16 cellular contexts compared by ENCODE assay signal in the genomic region with DNA sequence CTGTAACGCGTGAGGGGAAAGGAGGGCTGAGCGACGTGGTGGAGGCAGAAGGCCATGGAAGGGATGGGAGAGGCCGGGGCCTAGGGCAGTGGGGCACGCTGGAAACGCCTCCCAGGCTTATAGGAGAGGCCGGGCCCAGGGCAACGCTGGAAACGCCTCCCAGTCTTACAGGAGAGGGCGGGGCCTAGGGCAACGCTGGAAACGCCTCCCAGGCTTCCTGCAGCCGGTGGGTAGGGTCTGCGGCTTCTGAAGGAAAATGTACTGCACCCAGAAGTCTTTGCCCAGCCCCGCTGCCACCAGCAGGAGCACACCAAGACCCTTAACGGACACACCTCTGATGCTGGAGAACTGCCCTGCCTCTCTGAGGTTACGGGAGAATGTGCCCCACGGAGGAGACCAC. TPM values are rescaled to one million over a fixed set of nuclear protein-coding genes. Genes with fewer than 3 reads are reported as not detected.
DNase-seq lines count a peak whose midpoint lies in the region; ATAC-seq and TF ChIP-seq lines count a peak whose summit lies in the region.
"Had no signal": no experiment of that assay in that cellular context is flagged by ENCODE, and none has a peak within 500 bp of the region (broad histone marks: within the 10 kb centered on the region; RNA-seq: fewer than 3 reads in every experiment).

No MANE protein-coding gene starts in this region.

- no peak overlapping the region for H3K4me3 ChIP-seq in KMS-11 (IDR thresholded peaks at IDR 0.05; ENCODE audit: insufficient read depth, low read depth, low read length)
- H3K4me3 ChIP-seq: uterus had no signal

- no peak overlapping the region for H3K27ac Mint-ChIP-seq in activated T-cell treated with anti-CD3 and anti-CD28 coated beads, Interleukin-2, amount 50 U/mL, for 24 hours
- H3K27ac Mint-ChIP-seq in dendritic cell treated with granulocyte-macrophage colony-stimulating factor and Interleukin-4, amounts not matched to agents 40 ng/mL and 50 ng/mL, for 4 days = peak overlapping the region; percentile 43
- H3K27ac Mint-ChIP-seq: activated B cell treated with CpG ODN at 0.5 μM for 24 hours had no signal

- H3K9ac ChIP-seq in KMS-11 = peak overlapping the region; percentile 85

- H3K27ac ChIP-seq in KMS-11 = peak overlapping the region; percentile 96

- no peaks in the 10 kb centered on the region for H3K36me3 ChIP-seq in KMS-11 (ENCODE audit: insufficient read depth)
- H3K36me3 ChIP-seq: uterus had no signal

- H2AFZ ChIP-seq in KMS-11 (ENCODE audit: low read depth) = peak overlapping the region; percentile 33

- peaks cover 9% of the 10 kb centered on the region for H3K36me3 Mint-ChIP-seq in activated T-cell treated with anti-CD3 and anti-CD28 coated beads, Interleukin-2, amount 50 U/mL, for 4 hours (ENCODE audit: insufficient read depth)
- peaks cover 67% of the 10 kb centered on the region for H3K36me3 Mint-ChIP-seq in activated T-cell treated with anti-CD3 and anti-CD28 coated beads, Interleukin-2, amount 50 U/mL, for 24 hours (ENCODE audit: low read depth)
- H3K36me3 Mint-ChIP-seq in dendritic cell treated with granulocyte-macrophage colony-stimulating factor and Interleukin-4, amounts not matched to agents 40 ng/mL and 50 ng/mL, for 4 days (ENCODE audit: low read depth) = peaks cover 97% of the 10 kb centered on the region
- H3K36me3 Mint-ChIP-seq: natural killer cell had no signal

- H3K4me2 ChIP-seq in KMS-11 = peak overlapping the region; percentile 100

- intact Hi-C loops in dendritic cell treated with granulocyte-macrophage colony-stimulating factor and Interleukin-4, amounts not matched to agents 40 ng/mL and 50 ng/mL, for 4 days (cut with micrococcal nuclease) = no loop called here
- intact Hi-C loops in posterior vena cava (cut with DNase I) = loop anchor here in 1 of 2 donors (5.0 kb wide), 1 partner anchor 70 kb away; no protein-coding TSS in a partner anchor

- H3K4me1 ChIP-seq in KMS-11 (ENCODE audit: low read depth, poor library complexity, severe bottlenecking) = peaks cover 23% of the 10 kb centered on the region
- H3K4me1 ChIP-seq: uterus had no signal

- no peaks in the 10 kb centered on the region for H3K9me3 Mint-ChIP-seq in activated T-cell treated with anti-CD3 and anti-CD28 coated beads, Interleukin-2, amount 50 U/mL, for 4 hours
- H3K9me3 Mint-ChIP-seq in activated T-cell treated with anti-CD3 and anti-CD28 coated beads, Interleukin-2, amount 50 U/mL, for 24 hours = no peaks in the 10 kb centered on the region
- H3K9me3 Mint-ChIP-seq in dendritic cell treated with granulocyte-macrophage colony-stimulating factor and Interleukin-4, amounts not matched to agents 40 ng/mL and 50 ng/mL, for 4 days = no peaks in the 10 kb centered on the region
- H3K9me3 Mint-ChIP-seq: activated B cell treated with CpG ODN at 0.5 μM for 24 hours, natural killer cell had no signal

- H4K20me1 ChIP-seq in KMS-11 (ENCODE audit: insufficient read depth) = no peaks in the 10 kb centered on the region

- no peaks in the 10 kb centered on the region for H3K27me3 ChIP-seq in KMS-11 (ENCODE audit: insufficient read depth, low read depth)
- H3K27me3 ChIP-seq: uterus had no signal

- H3K4me1 Mint-ChIP-seq in activated T-cell treated with anti-CD3 and anti-CD28 coated beads, Interleukin-2, amount 50 U/mL, for 4 hours (ENCODE audit: low read depth) = peaks cover 12% of the 10 kb centered on the region
- peaks cover 9% of the 10 kb centered on the region for H3K4me1 Mint-ChIP-seq in activated T-cell treated with anti-CD3 and anti-CD28 coated beads, Interleukin-2, amount 50 U/mL, for 24 hours (ENCODE audit: low read depth)
- H3K4me1 Mint-ChIP-seq in dendritic cell treated with granulocyte-macrophage colony-stimulating factor and Interleukin-4, amounts not matched to agents 40 ng/mL and 50 ng/mL, for 4 days (ENCODE audit: low read depth) = peaks cover 27% of the 10 kb centered on the region

- no peaks in the 10 kb centered on the region for H3K79me2 ChIP-seq in KMS-11 (ENCODE audit: insufficient read depth, low read depth)

- no peak overlapping the region for H3K4me3 Mint-ChIP-seq in activated T-cell treated with anti-CD3 and anti-CD28 coated beads, Interleukin-2, amount 50 U/mL, for 4 hours
- no peak overlapping the region for H3K4me3 Mint-ChIP-seq in activated T-cell treated with anti-CD3 and anti-CD28 coated beads, Interleukin-2, amount 50 U/mL, for 24 hours
- no peak overlapping the region for H3K4me3 Mint-ChIP-seq in dendritic cell treated with granulocyte-macrophage colony-stimulating factor and Interleukin-4, amounts not matched to agents 40 ng/mL and 50 ng/mL, for 4 days
- H3K4me3 Mint-ChIP-seq: activated B cell treated with CpG ODN at 0.5 μM for 24 hours, natural killer cell had no signal

- no peak for TF ChIP-seq CTCF in KMS-11 (conservative IDR thresholded peaks at IDR 0.05; ENCODE audit: low read depth, low read length)

- no peak for DNase-seq in activated T-cell treated with anti-CD3 and anti-CD28 coated beads, Interleukin-2, amount 50 U/mL, for 4 hours
- DNase-seq in activated T-cell treated with anti-CD3 and anti-CD28 coated beads, Interleukin-2, amount 50 U/mL, for 24 hours = no peak
- DNase-seq in posterior vena cava (ENCODE audit: low spot score) = peak; percentile 67
- DNase-seq in NCI-H2107 treated with DMSO at 0.1 percent for 48 hours (lab: John Stamatoyannopoulos, UW; ENCODE audit: unreplicated experiment) = no peak
- no peak for DNase-seq in iPS-NIHi7 (ENCODE audit: extremely low spot score)
- DNase-seq: activated B cell treated with CpG ODN at 0.5 μM for 24 hours; anterior cingulate cortex; hippocampal formation; natural killer cell; NCI-H446; stimulated activated CD4-positive, alpha-beta T cell treated with anti-CD3 and anti-CD28 coated beads, Interleukin-4, amount 100 ng/mL, for 4 hours had no signal

- ATAC-seq in activated T-cell treated with anti-CD3 and anti-CD28 coated beads, Interleukin-2, amount 50 U/mL, for 4 hours = peak; percentile 38 to 45
- ATAC-seq in HG02981 (IDR thresholded peaks at IDR 0.05; ENCODE audit: unreplicated experiment) = no peak

- no peaks in the 10 kb centered on the region for H3K27me3 Mint-ChIP-seq in activated T-cell treated with anti-CD3 and anti-CD28 coated beads, Interleukin-2, amount 50 U/mL, for 4 hours (ENCODE audit: low read depth)
- H3K27me3 Mint-ChIP-seq in activated T-cell treated with anti-CD3 and anti-CD28 coated beads, Interleukin-2, amount 50 U/mL, for 24 hours = no peaks in the 10 kb centered on the region
- H3K27me3 Mint-ChIP-seq in dendritic cell treated with granulocyte-macrophage colony-stimulating factor and Interleukin-4, amounts not matched to agents 40 ng/mL and 50 ng/mL, for 4 days = no peaks in the 10 kb centered on the region
- H3K27me3 Mint-ChIP-seq: activated B cell treated with CpG ODN at 0.5 μM for 24 hours had no signal

RNA-seq across cellular contexts. Expression of a gene that starts 9.1 kb away (rescaled TPM):
- 10 to 100 TPM; 51.5 to 53.8 (median 52.6) TPM for total RNA-seq in activated T-cell treated with anti-CD3 and anti-CD28 coated beads, Interleukin-2, amount 50 U/mL, for 4 hours
- 10 to 100 TPM; 13.0 to 17.0 TPM for total RNA-seq in posterior vena cava

RNA-seq across cellular contexts. Expression of a gene that starts 10.8 kb away (rescaled TPM):
- under 1 TPM; 0.49 to 0.76 (median 0.66) TPM for total RNA-seq in activated T-cell treated with anti-CD3 and anti-CD28 coated beads, Interleukin-2, amount 50 U/mL, for 4 hours
- 10 to 100 TPM; 46.9 to 49.6 TPM for total RNA-seq in posterior vena cava
- total RNA-seq: OCI-LY7 had no signal

RNA-seq across cellular contexts. Expression of a gene that starts 32.2 kb away (rescaled TPM):
- total RNA-seq in activated T-cell treated with anti-CD3 and anti-CD28 coated beads, Interleukin-2, amount 50 U/mL, for 4 hours = under 1 TPM; 0.23 to 0.40 (median 0.27) TPM
- 10 to 100 TPM; 13.9 to 14.6 TPM for total RNA-seq in posterior vena cava
- total RNA-seq: OCI-LY7 had no signal

RNA-seq across cellular contexts. Expression of a gene that starts 44.7 kb away (rescaled TPM):
- total RNA-seq in activated T-cell treated with anti-CD3 and anti-CD28 coated beads, Interleukin-2, amount 50 U/mL, for 4 hours = 10 to 100 TPM; 56.3 to 60.9 (median 59.3) TPM
- total RNA-seq in posterior vena cava = 100 to 1,000 TPM in 1 of 2 donors, 10 to 100 TPM in 1; 96.8 to 111 TPM

Comparison
In these comparisons a context has a peak if more than half of its experiments do, and no peak if none do; other contexts are left out.
1. RNA of a gene that starts 10.8 kb away (total RNA-seq): 46.9 to 49.6 TPM in posterior vena cava; 0.49 to 0.76 TPM in activated T-cell treated with anti-CD3 and anti-CD28 coated beads, Interleukin-2, amount 50 U/mL, for 4 hours; every median in the first group is over 10 times any median in the second.
2. RNA of a gene that starts 32.2 kb away (total RNA-seq): 13.9 to 14.6 TPM in posterior vena cava; 0.23 to 0.40 TPM in activated T-cell treated with anti-CD3 and anti-CD28 coated beads, Interleukin-2, amount 50 U/mL, for 4 hours; every median in the first group is over 10 times any median in the second.